Comparison of ENCODE assay signal across 23 cellular contexts in the genomic region with DNA sequence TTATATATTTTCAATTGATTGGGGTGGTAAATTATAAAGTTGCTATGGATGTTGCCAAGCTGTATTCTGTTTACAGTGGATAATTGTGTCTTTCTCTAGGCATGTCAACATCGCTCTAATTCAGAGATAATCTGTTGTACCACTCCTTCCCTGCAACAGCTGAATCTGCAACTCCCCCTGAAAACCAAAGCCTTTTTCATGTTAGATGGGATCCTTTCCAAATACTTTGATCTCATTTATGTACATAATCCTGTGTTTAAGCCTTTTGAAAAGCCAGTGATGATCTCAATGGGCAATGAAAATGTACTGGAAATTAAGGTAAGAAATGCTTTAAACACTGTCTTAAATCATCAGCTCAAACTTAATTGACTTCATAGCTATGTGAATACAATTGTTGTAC.
DNase-seq lines count a peak whose midpoint lies in the region; ATAC-seq and TF ChIP-seq lines count a peak whose summit lies in the region.
"Had no signal": no experiment of that assay in that cellular context is flagged by ENCODE, and none has a peak within 500 bp of the region (broad histone marks: within the 10 kb centered on the region; RNA-seq: fewer than 3 reads in every experiment).

No MANE protein-coding gene starts in this region.

- DNase-seq in NCI-H1092 treated with DMSO at 0.1 percent for 48 hours (lab: John Stamatoyannopoulos, UW) = peak; percentile 69
- no peak for DNase-seq in NCI-H1092 (lab: John Stamatoyannopoulos, UW)
- peak; percentile 68 to 75 for DNase-seq in NCI-H1930 (lab: John Stamatoyannopoulos, UW)
- peak; percentile 38 for DNase-seq in NCI-H748 treated with DMSO at 0.1 percent for 48 hours (lab: John Stamatoyannopoulos, UW)
- DNase-seq in middle frontal gyrus (ENCODE audit: extremely low spot score, low spot score) = no peak
- DNase-seq in stimulated activated CD4-positive, alpha-beta T cell treated with anti-CD3 and anti-CD28 coated beads, Interleukin-4, amount 100 ng/mL, for 24 hours = no peak
- DNase-seq: 8988T; Calu3; CD4-positive, alpha-beta memory T cell; DND-41; H9; IMR-90; NCI-H187 treated with DMSO at 0.1 percent for 48 hours; NCI-H2171 treated with DMSO at 0.1 percent for 48 hours; NCI-H446; NCI-H774; T-helper 9 cell had no signal

- H3K27ac ChIP-seq in neural cell (ENCODE audit: low read length) = no peak overlapping the region
- H3K27ac ChIP-seq: BLaER1 treated with 17β-estradiol and CSF1 and Interleukin-3, amounts not matched to agents 10 nM and 100 nM; KMS-11 had no signal

- no peaks in the 10 kb centered on the region for H3K9me2 ChIP-seq in neural cell (ENCODE audit: insufficient read depth, low read length)

- peak overlapping the region; percentile 56 for H3K4me2 ChIP-seq in neural cell (ENCODE audit: low read length)
- H3K4me2 ChIP-seq: BLaER1 treated with 17β-estradiol and CSF1 and Interleukin-3, amounts not matched to agents 10 nM and 100 nM; KMS-11 had no signal

- no peak overlapping the region for H3K9ac ChIP-seq in neural cell (ENCODE audit: low read length)
- H3K9ac ChIP-seq: BLaER1 treated with 17β-estradiol and CSF1 and Interleukin-3, amounts not matched to agents 10 nM and 100 nM; KMS-11 had no signal

- no peaks in the 10 kb centered on the region for H3K27me3 ChIP-seq in neural cell (ENCODE audit: insufficient read depth, low read depth, low read length)
- H3K27me3 ChIP-seq: BLaER1 treated with 17β-estradiol and CSF1 and Interleukin-3, amounts not matched to agents 10 nM and 100 nM had no signal

- H3K79me2 ChIP-seq in neural cell (replicated peaks; ENCODE audit: insufficient read depth, low read length) = no peaks in the 10 kb centered on the region

- H4K20me1 ChIP-seq in neural cell (ENCODE audit: insufficient read depth) = no peaks in the 10 kb centered on the region
- H4K20me1 ChIP-seq: BLaER1 treated with 17β-estradiol and CSF1 and Interleukin-3, amounts not matched to agents 10 nM and 100 nM had no signal

- no peak for TF ChIP-seq EP300 in neural cell (conservative IDR thresholded peaks at IDR 0.05; ENCODE audit: poor library complexity, severe bottlenecking)

- no peak for ATAC-seq in HG03025 (IDR thresholded peaks at IDR 0.05; ENCODE audit: low FRiP score, unreplicated experiment)
- ATAC-seq: GM12878, Right ventricle myocardium inferior had no signal

- H2AFZ ChIP-seq in neural cell (ENCODE audit: low read depth, low read length) = no peak overlapping the region

- H3K36me3 ChIP-seq in neural cell (ENCODE audit: insufficient read depth, low read length) = no peaks in the 10 kb centered on the region
- H3K36me3 ChIP-seq: BLaER1 treated with 17β-estradiol and CSF1 and Interleukin-3, amounts not matched to agents 10 nM and 100 nM had no signal

- no peak for TF ChIP-seq CTCF in neural cell (IDR thresholded peaks at IDR 0.05; ENCODE audit: poor library complexity, severe bottlenecking)

- H3K4me3 ChIP-seq in neural cell (ENCODE audit: low read length) = peak overlapping the region; percentile 10
- H3K4me3 ChIP-seq: BLaER1 treated with 17β-estradiol and CSF1 and Interleukin-3, amounts not matched to agents 10 nM and 100 nM; GM12878 had no signal

- no peaks in the 10 kb centered on the region for H3F3A ChIP-seq in neural cell (ENCODE audit: insufficient read depth, low read length, poor library complexity, severe bottlenecking)

- H3K9me3 ChIP-seq in neural cell (ENCODE audit: low read length) = no peaks in the 10 kb centered on the region
- H3K9me3 ChIP-seq: BLaER1 treated with 17β-estradiol and CSF1 and Interleukin-3, amounts not matched to agents 10 nM and 100 nM had no signal

- TF ChIP-seq RAD21 in neural cell (conservative IDR thresholded peaks at IDR 0.05) = no peak

TF ChIP-seq in neural cell, 6 proteins besides CTCF, POLR2A, EP300 and RAD21:
- TF ChIP-seq SMC3 (conservative IDR thresholded peaks at IDR 0.05; ENCODE audit: poor library complexity) (no peak), TAF1 (IDR thresholded peaks at IDR 0.05; ENCODE audit: low read depth) (no peak), MXI1 (conservative IDR thresholded peaks at IDR 0.05; ENCODE audit: poor library complexity, severe bottlenecking) (no peak), EZH2 (IDR thresholded peaks at IDR 0.05; ENCODE audit: borderline replicate concordance, insufficient read depth, low read length, poor library complexity, severe bottlenecking) (no peak), POLR2AphosphoS5 (IDR thresholded peaks at IDR 0.05) (no peak)
- TF ChIP-seq, protein P1, sequence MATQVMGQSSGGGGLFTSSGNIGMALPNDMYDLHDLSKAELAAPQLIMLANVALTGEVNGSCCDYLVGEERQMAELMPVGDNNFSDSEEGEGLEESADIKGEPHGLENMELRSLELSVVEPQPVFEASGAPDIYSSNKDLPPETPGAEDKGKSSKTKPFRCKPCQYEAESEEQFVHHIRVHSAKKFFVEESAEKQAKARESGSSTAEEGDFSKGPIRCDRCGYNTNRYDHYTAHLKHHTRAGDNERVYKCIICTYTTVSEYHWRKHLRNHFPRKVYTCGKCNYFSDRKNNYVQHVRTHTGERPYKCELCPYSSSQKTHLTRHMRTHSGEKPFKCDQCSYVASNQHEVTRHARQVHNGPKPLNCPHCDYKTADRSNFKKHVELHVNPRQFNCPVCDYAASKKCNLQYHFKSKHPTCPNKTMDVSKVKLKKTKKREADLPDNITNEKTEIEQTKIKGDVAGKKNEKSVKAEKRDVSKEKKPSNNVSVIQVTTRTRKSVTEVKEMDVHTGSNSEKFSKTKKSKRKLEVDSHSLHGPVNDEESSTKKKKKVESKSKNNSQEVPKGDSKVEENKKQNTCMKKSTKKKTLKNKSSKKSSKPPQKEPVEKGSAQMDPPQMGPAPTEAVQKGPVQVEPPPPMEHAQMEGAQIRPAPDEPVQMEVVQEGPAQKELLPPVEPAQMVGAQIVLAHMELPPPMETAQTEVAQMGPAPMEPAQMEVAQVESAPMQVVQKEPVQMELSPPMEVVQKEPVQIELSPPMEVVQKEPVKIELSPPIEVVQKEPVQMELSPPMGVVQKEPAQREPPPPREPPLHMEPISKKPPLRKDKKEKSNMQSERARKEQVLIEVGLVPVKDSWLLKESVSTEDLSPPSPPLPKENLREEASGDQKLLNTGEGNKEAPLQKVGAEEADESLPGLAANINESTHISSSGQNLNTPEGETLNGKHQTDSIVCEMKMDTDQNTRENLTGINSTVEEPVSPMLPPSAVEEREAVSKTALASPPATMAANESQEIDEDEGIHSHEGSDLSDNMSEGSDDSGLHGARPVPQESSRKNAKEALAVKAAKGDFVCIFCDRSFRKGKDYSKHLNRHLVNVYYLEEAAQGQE (IDR thresholded peaks at IDR 0.05; ENCODE audit: borderline replicate concordance) = no peak

Comparison
In these comparisons a context has a peak if more than half of its experiments do, and no peak if none do; other contexts are left out.
1. DNase-seq: peak in NCI-H1092 treated with DMSO at 0.1 percent for 48 hours (single experiment), NCI-H1930 (2 of 2) and NCI-H748 treated with DMSO at 0.1 percent for 48 hours (single experiment); none in NCI-H1092 (single experiment), middle frontal gyrus (single experiment) and stimulated activated CD4-positive, alpha-beta T cell treated with anti-CD3 and anti-CD28 coated beads, Interleukin-4, amount 100 ng/mL, for 24 hours (single experiment).